ENCODE assay signal across 12 cellular contexts in genomic region chr10:52443419-52444388, GRCh38.
A peak's percentile ranks its signal among the peaks of the same experiment; 100 is the strongest.
DNase-seq lines count a peak whose midpoint lies in the region; ATAC-seq, FAIRE-seq and TF ChIP-seq lines count a peak whose summit lies in the region.
"Had no signal": no experiment of that assay in that cellular context is flagged by ENCODE, and none has a peak within 500 bp of the region (broad histone marks: within the 10 kb centered on the region; RNA-seq: fewer than 3 reads in every experiment).

No MANE protein-coding gene starts in this region.

- H3K4me1 ChIP-seq in endothelial cell of umbilical vein (ENCODE audit: control insufficient read depth, extremely low read depth, insufficient read depth, low read length): peaks cover 21% of the 10 kb centered on the region
- H3K4me1 ChIP-seq: psoas muscle had no signal

- POLR2A ChIA-PET in endothelial cell of umbilical vein (lab: Charles Lee): interaction anchor here (0.8 to 1.4 kb wide), 2 partner anchors 108 to 125 kb away, joined by 4 read pairs; no protein-coding TSS in a partner anchor
- POLR2A ChIA-PET in activated CD4-positive, alpha-beta T cell treated with anti-CD3 and anti-CD28 coated beads for 36 hours (lab: Charles Lee): no interaction called here

- H3K4me3 ChIP-seq in endothelial cell of umbilical vein (replicated peaks in 1 of 3; ENCODE audit: insufficient read depth in 1 of 3, low read depth in 1 of 3, low read length in 3 of 3): no peak overlapping the region
- H3K4me3 ChIP-seq: psoas muscle had no signal

- peak overlapping the region; percentile 96 for H3K27ac ChIP-seq in endothelial cell of umbilical vein (ENCODE audit: insufficient read depth, low read depth, low read length)
- H3K27ac ChIP-seq: psoas muscle had no signal

- H3K27ac Mint-ChIP-seq in neural crest cell (ENCODE audit: unreplicated experiment): peak overlapping the region; percentile 86
- H3K27ac Mint-ChIP-seq in activated CD4-positive, alpha-beta T cell treated with anti-CD3 and anti-CD28 coated beads for 36 hours: no peak overlapping the region
- H3K27ac Mint-ChIP-seq: T-helper 1 cell treated with Interleukin-12 subunit alpha and Interleukin-12 subunit beta and Interleukin-4 antibody, amounts not matched to agents 30 μg/mL and 1 μg/mL, for 36 hours had no signal

- peaks cover 8% of the 10 kb centered on the region for H3K4me1 Mint-ChIP-seq in neural crest cell
- H3K4me1 Mint-ChIP-seq in activated CD4-positive, alpha-beta T cell treated with anti-CD3 and anti-CD28 coated beads for 36 hours: no peaks in the 10 kb centered on the region

- H3K9me1 ChIP-seq in endothelial cell of umbilical vein (replicated peaks; ENCODE audit: control insufficient read depth, extremely low read depth, insufficient read depth, low read length): no peaks in the 10 kb centered on the region

- TF ChIP-seq CTCF in endothelial cell of umbilical vein (IDR thresholded peaks at IDR 0.05; ENCODE audit: extremely low read depth in 1 of 2, insufficient read depth in 1 of 2, low read depth in 1 of 2, low read length in 2 of 2) (no peak), neural crest cell (conservative IDR thresholded peaks at IDR 0.05) (no peak)

- H3K27me3 ChIP-seq in endothelial cell of umbilical vein (ENCODE audit: control insufficient read depth in 2 of 2, insufficient read depth in 2 of 2, low read length in 2 of 2): no peaks in the 10 kb centered on the region

- H3K9me3 ChIP-seq in endothelial cell of umbilical vein (replicated peaks; ENCODE audit: control insufficient read depth, insufficient read depth, low read length): no peaks in the 10 kb centered on the region
- H3K9me3 ChIP-seq: psoas muscle had no signal

- intact Hi-C loops in endothelial cell of umbilical vein (cut with micrococcal nuclease): loop anchor here (1.0 kb wide), 4 partner anchors 23 to 129 kb away; partner anchors contain the start of gene DKK1
- intact Hi-C loops in activated CD4-positive, alpha-beta T cell treated with anti-CD3 and anti-CD28 coated beads for 36 hours (cut with DNase I, micrococcal nuclease): no loop called here

- no peak for TF ChIP-seq POLR2A in endothelial cell of umbilical vein (IDR thresholded peaks at IDR 0.05; ENCODE audit: low read depth, low read length)

- H3K9me3 Mint-ChIP-seq in neural crest cell: no peaks in the 10 kb centered on the region
- H3K9me3 Mint-ChIP-seq in activated CD4-positive, alpha-beta T cell treated with anti-CD3 and anti-CD28 coated beads for 36 hours (ENCODE audit: low read depth): no peaks in the 10 kb centered on the region
- H3K9me3 Mint-ChIP-seq: T-helper 1 cell treated with Interleukin-12 subunit alpha and Interleukin-12 subunit beta and Interleukin-4 antibody, amounts not matched to agents 30 μg/mL and 1 μg/mL, for 36 hours had no signal

- no peak overlapping the region for H3K4me3 Mint-ChIP-seq in neural crest cell
- H3K4me3 Mint-ChIP-seq in activated CD4-positive, alpha-beta T cell treated with anti-CD3 and anti-CD28 coated beads for 36 hours: no peak overlapping the region
- H3K4me3 Mint-ChIP-seq: T-helper 1 cell treated with Interleukin-12 subunit alpha and Interleukin-12 subunit beta and Interleukin-4 antibody, amounts not matched to agents 30 μg/mL and 1 μg/mL, for 36 hours had no signal

- BruUV-seq in endothelial cell of umbilical vein (replicated peaks; lab: Mats Ljungman, UMichigan): TSS peak; percentile 83

- no peaks in the 10 kb centered on the region for H4K20me1 ChIP-seq in endothelial cell of umbilical vein (replicated peaks; ENCODE audit: control insufficient read depth, extremely low read depth, insufficient read depth, low read length)

- DNase-seq in AG20443 (ENCODE audit: low spot score) (peak; percentile 40), M059J (ENCODE audit: low read depth) (peak; percentile 92), endothelial cell of umbilical vein (ENCODE audit: low read depth, low spot score) (peak; percentile 85), neural crest cell (ENCODE audit: low read depth, low spot score) (no peak), NCI-H1417 (lab: John Stamatoyannopoulos, UW) (no peak), NCI-H1417 treated with DMSO at 0.1 percent for 48 hours (lab: John Stamatoyannopoulos, UW) (no peak)
- no peak for DNase-seq in activated CD4-positive, alpha-beta T cell treated with anti-CD3 and anti-CD28 coated beads for 36 hours
- DNase-seq: activated T-cell treated with anti-CD3 and anti-CD28 coated beads, Interleukin-2, amount 50 U/mL, for 1 hour; NCI-H446; psoas muscle had no signal

- no peaks in the 10 kb centered on the region for H3K79me2 ChIP-seq in endothelial cell of umbilical vein (ENCODE audit: control insufficient read depth, insufficient read depth, low read length)

- dilution Hi-C loops in endothelial cell of umbilical vein (cut with MboI; ENCODE audit: extremely low pct_ligation_motif_present, low sequenced_read_pairs): no loop called here

- peak overlapping the region; percentile 63 for H3K4me2 ChIP-seq in endothelial cell of umbilical vein (ENCODE audit: insufficient read depth, low read length)

- H3K27me3 Mint-ChIP-seq in neural crest cell (ENCODE audit: low read depth): no peaks in the 10 kb centered on the region
- H3K27me3 Mint-ChIP-seq in activated CD4-positive, alpha-beta T cell treated with anti-CD3 and anti-CD28 coated beads for 36 hours: no peaks in the 10 kb centered on the region

- FAIRE-seq in endothelial cell of umbilical vein (lab: Jason Lieb, UNC): peak; percentile 89

- H3K9ac ChIP-seq in endothelial cell of umbilical vein (replicated peaks; ENCODE audit: extremely low read depth, insufficient read depth, low read length): peak overlapping the region; percentile 70

- H3K36me3 ChIP-seq in endothelial cell of umbilical vein (ENCODE audit: control insufficient read depth in 2 of 2, extremely low read depth in 1 of 2, insufficient read depth in 2 of 2, low read length in 2 of 2): no peaks in the 10 kb centered on the region

- CTCF ChIA-PET in endothelial cell of umbilical vein (lab: Charles Lee): interaction anchor here (0.6 to 2.3 kb wide), 5 partner anchors 45 to 130 kb away, joined by 3 to 18 read pairs (median 5); partner anchors contain the start of gene DKK1
- CTCF ChIA-PET in activated CD4-positive, alpha-beta T cell treated with anti-CD3 and anti-CD28 coated beads for 36 hours (lab: Charles Lee): no interaction called here

- no peaks in the 10 kb centered on the region for H3K36me3 Mint-ChIP-seq in neural crest cell (ENCODE audit: low read depth)
- no peaks in the 10 kb centered on the region for H3K36me3 Mint-ChIP-seq in activated CD4-positive, alpha-beta T cell treated with anti-CD3 and anti-CD28 coated beads for 36 hours (ENCODE audit: low read depth)

- ATAC-seq in activated CD4-positive, alpha-beta T cell treated with anti-CD3 and anti-CD28 coated beads for 36 hours: no peak
- ATAC-seq in HG03457 (IDR thresholded peaks at IDR 0.05; ENCODE audit: unreplicated experiment): no peak
- ATAC-seq: psoas muscle had no signal

- H2AFZ ChIP-seq in endothelial cell of umbilical vein (ENCODE audit: low read depth, low read length): peak overlapping the region; percentile 53

TF ChIP-seq in endothelial cell of umbilical vein, 7 proteins besides CTCF, POLR2A, EP300 and RAD21:
- TF ChIP-seq FOS (IDR thresholded peaks at IDR 0.05; ENCODE audit: borderline replicate concordance, insufficient read depth, low read length) (peak; percentile 85), EZH2 (IDR thresholded peaks at IDR 0.05; ENCODE audit: borderline replicate concordance, low read depth, low read length, severe bottlenecking) (no peak), JUN (IDR thresholded peaks at IDR 0.05; ENCODE audit: borderline replicate concordance, insufficient read depth, insufficient read length, low read depth) (peak; percentile 74), GATA2 (IDR thresholded peaks at IDR 0.05; ENCODE audit: insufficient read depth, insufficient read length, low read depth, low read length) (peak; percentile 86)
TF ChIP-seq in endothelial cell of umbilical vein: peak in this region for 3.

Comparison
In these comparisons a context has a peak if more than half of its experiments do, and no peak if none do; other contexts are left out.
1. DNase-seq: peak in AG20443 (single experiment), M059J (single experiment) and endothelial cell of umbilical vein (single experiment); none in neural crest cell (single experiment), activated CD4-positive, alpha-beta T cell treated with anti-CD3 and anti-CD28 coated beads for 36 hours (single experiment), NCI-H1417 (0 of 3) and NCI-H1417 treated with DMSO at 0.1 percent for 48 hours (single experiment).